22 cellular contexts compared by ENCODE assay signal in genomic region chr9:103431809-103432208, GRCh38.
DNase-seq lines count a peak whose midpoint lies in the region; ATAC-seq, FAIRE-seq and TF ChIP-seq lines count a peak whose summit lies in the region.
"Had no signal": no experiment of that assay in that cellular context is flagged by ENCODE, and none has a peak within 500 bp of the region (broad histone marks: within the 10 kb centered on the region; RNA-seq: fewer than 3 reads in every experiment).

No MANE protein-coding gene starts in this region.

- H3K9me3 ChIP-seq in HEK293 (ENCODE audit: control insufficient read depth, insufficient read depth, low read depth, low read length) (no peaks in the 10 kb centered on the region), pancreas (no peaks in the 10 kb centered on the region), uterus (no peaks in the 10 kb centered on the region)
- H3K9me3 ChIP-seq: A549; BLaER1 treated with 17β-estradiol and CSF1 and Interleukin-3, amounts not matched to agents 10 nM and 100 nM; Caco-2 had no signal

- CTCF ChIA-PET in HEK293 (lab: Yijun Ruan, JAX): no interaction called here

- TF ChIP-seq POLR2A in uterus (IDR thresholded peaks at IDR 0.05): no peak

- DNase-seq in pancreas (no peak), foreskin melanocyte (no peak), UCSD-AML1 (lab: John Stamatoyannopoulos, UW; ENCODE audit: unreplicated experiment) (no peak), uterus (no peak)
- DNase-seq: 8988T; AML-193; Caco-2; Calu3; CD4-positive, alpha-beta T cell; CD8-positive, alpha-beta T cell; DMS79 treated with DMSO at 0.1 percent for 48 hours; GF-D8 had no signal

- H3K4me3 ChIP-seq in HEK293 (ENCODE audit: low read depth, low read length): no peak overlapping the region
- no peak overlapping the region for H3K4me3 ChIP-seq in pancreas
- no peak overlapping the region for H3K4me3 ChIP-seq in uterus
- H3K4me3 ChIP-seq: A549; BLaER1 treated with 17β-estradiol and CSF1 and Interleukin-3, amounts not matched to agents 10 nM and 100 nM had no signal

- POLR2A ChIA-PET in HEK293 (lab: Yijun Ruan, JAX): no interaction called here

- TF ChIP-seq CTCF in HEK293 (tag by site-specific recombination; IDR thresholded peaks at IDR 0.05) (no peak), pancreas (IDR thresholded peaks at IDR 0.05) (no peak), uterus (IDR thresholded peaks at IDR 0.05) (no peak)

- no peaks in the 10 kb centered on the region for H3K27me3 ChIP-seq in pancreas
- no peaks in the 10 kb centered on the region for H3K27me3 ChIP-seq in uterus
- H3K27me3 ChIP-seq: BLaER1 treated with 17β-estradiol and CSF1 and Interleukin-3, amounts not matched to agents 10 nM and 100 nM had no signal

- FAIRE-seq in A204.1 (lab: Jason Lieb, UNC): peak; percentile 68
- peak; percentile 55 for FAIRE-seq in G401.6 (lab: Jason Lieb, UNC)
- FAIRE-seq in pancreas (lab: Jason Lieb, UNC): peak; percentile 51
- FAIRE-seq: A549, D721Med, GM12891, GM19239 had no signal

- H3K27ac ChIP-seq in HEK293 (ENCODE audit: extremely low read depth, low read depth, low read length): no peak overlapping the region
- H3K27ac ChIP-seq in pancreas: no peak overlapping the region
- H3K27ac ChIP-seq in uterus: no peak overlapping the region
- H3K27ac ChIP-seq: A549; BLaER1 treated with 17β-estradiol and CSF1 and Interleukin-3, amounts not matched to agents 10 nM and 100 nM; C4-2B had no signal

- intact Hi-C loops in pancreas (cut with DNase I): no loop called here
- intact Hi-C loops in uterus (cut with DNase I; ENCODE audit: low total_unique reads): no loop called here

- no peaks in the 10 kb centered on the region for H3K4me1 ChIP-seq in HEK293 (ENCODE audit: control insufficient read depth, insufficient read depth, low read length)
- H3K4me1 ChIP-seq in pancreas: no peaks in the 10 kb centered on the region
- H3K4me1 ChIP-seq in uterus: no peaks in the 10 kb centered on the region
- H3K4me1 ChIP-seq: A549; BLaER1 treated with 17β-estradiol and CSF1 and Interleukin-3, amounts not matched to agents 10 nM and 100 nM; Caco-2 had no signal

- no peak for ATAC-seq in pancreas
- no peak for ATAC-seq in HG03354 (IDR thresholded peaks at IDR 0.05; ENCODE audit: poor library complexity, severe bottlenecking, unreplicated experiment)
- ATAC-seq: A549; CD8-positive, alpha-beta T cell had no signal

- H3K36me3 ChIP-seq in HEK293 (ENCODE audit: control insufficient read depth in 2 of 2, insufficient read depth in 1 of 2, low read length in 2 of 2) (no peaks in the 10 kb centered on the region), pancreas (no peaks in the 10 kb centered on the region), uterus (no peaks in the 10 kb centered on the region)
- H3K36me3 ChIP-seq: BLaER1 treated with 17β-estradiol and CSF1 and Interleukin-3, amounts not matched to agents 10 nM and 100 nM had no signal

TF ChIP-seq in HEK293, 187 proteins besides CTCF, POLR2A, EP300 and RAD21:
- TF ChIP-seq ZNF211 (tag by site-specific recombination; IDR thresholded peaks at IDR 0.05; ENCODE audit: low read depth): no peak
- TF ChIP-seq, protein P1, sequence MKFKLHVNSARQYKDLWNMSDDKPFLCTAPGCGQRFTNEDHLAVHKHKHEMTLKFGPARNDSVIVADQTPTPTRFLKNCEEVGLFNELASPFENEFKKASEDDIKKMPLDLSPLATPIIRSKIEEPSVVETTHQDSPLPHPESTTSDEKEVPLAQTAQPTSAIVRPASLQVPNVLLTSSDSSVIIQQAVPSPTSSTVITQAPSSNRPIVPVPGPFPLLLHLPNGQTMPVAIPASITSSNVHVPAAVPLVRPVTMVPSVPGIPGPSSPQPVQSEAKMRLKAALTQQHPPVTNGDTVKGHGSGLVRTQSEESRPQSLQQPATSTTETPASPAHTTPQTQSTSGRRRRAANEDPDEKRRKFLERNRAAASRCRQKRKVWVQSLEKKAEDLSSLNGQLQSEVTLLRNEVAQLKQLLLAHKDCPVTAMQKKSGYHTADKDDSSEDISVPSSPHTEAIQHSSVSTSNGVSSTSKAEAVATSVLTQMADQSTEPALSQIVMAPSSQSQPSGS (tag by site-specific recombination; IDR thresholded peaks at IDR 0.05; ENCODE audit: low read depth): peak; percentile 65
- no peak for TF ChIP-seq ZNF157 (tag by site-specific recombination; IDR thresholded peaks at IDR 0.05)
- no peak for TF ChIP-seq TCF7L2 (IDR thresholded peaks at IDR 0.05; ENCODE audit: borderline replicate concordance, low read depth, low read length)
